20 cellular contexts compared by ENCODE assay signal in the genomic region with DNA sequence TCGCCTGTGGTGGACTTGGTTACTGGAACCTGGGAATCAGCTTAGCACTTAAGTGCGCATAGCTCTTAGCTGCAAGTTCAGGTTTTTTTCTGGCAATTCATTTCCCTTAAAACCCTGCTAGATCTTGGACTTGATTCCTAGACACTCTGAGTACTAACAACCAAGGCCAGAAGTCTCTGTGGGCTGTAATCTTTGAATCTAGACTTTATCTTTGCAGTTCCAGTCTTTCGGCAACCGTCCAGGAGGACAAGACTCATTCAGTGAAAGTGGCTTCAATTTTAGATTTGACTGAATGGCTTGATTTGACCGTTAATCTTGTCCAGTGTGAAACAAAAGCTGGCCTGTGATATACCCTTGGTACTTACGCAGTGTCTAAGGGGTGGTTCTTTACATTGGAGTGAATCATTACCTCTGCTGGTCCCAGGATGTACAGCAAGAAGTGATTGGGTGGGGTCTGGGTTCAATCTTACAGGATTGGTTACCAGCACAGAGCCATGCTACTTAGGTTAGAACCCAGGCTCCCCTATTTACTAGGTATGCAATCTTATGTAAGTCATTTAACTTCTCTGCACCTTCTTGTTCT. TPM values are rescaled to one million over a fixed set of nuclear protein-coding genes. Genes with fewer than 3 reads are reported as not detected.
A peak's percentile ranks its signal among the peaks of the same experiment; 100 is the strongest.
DNase-seq lines count a peak whose midpoint lies in the region; ATAC-seq and TF ChIP-seq lines count a peak whose summit lies in the region.
"Had no signal": no experiment of that assay in that cellular context is flagged by ENCODE, and none has a peak within 500 bp of the region (broad histone marks: within the 10 kb centered on the region; RNA-seq: fewer than 3 reads in every experiment).

No MANE protein-coding gene starts in this region.

- H3K4me1 Mint-ChIP-seq in activated T-cell treated with anti-CD3 and anti-CD28 coated beads, Interleukin-2, amount 50 U/mL, for 24 hours (ENCODE audit: low read depth): no peaks in the 10 kb centered on the region
- no peaks in the 10 kb centered on the region for H3K4me1 Mint-ChIP-seq in CD4-positive, alpha-beta memory T cell

- H3K36me3 ChIP-seq in mucosa of descending colon (ENCODE audit: low read depth): no peaks in the 10 kb centered on the region
- H3K36me3 ChIP-seq in CD4-positive, alpha-beta memory T cell (ENCODE audit: insufficient read depth, low read length): no peaks in the 10 kb centered on the region
- H3K36me3 ChIP-seq: BE2C had no signal

- peak; percentile 81 for DNase-seq in OCI-M1 (lab: John Stamatoyannopoulos, UW)
- DNase-seq in mucosa of descending colon: peak in 1 of 3 donors; percentile 15
- no peak for DNase-seq in activated effector memory CD4-positive, alpha-beta T cell treated with anti-CD3 and anti-CD28 coated beads, Interleukin-2, amount 50 U/mL, for 16 hours
- DNase-seq in activated T-cell treated with anti-CD3 and anti-CD28 coated beads, Interleukin-2, amount 50 U/mL, for 24 hours: no peak
- no peak for DNase-seq in CD4-positive, alpha-beta memory T cell
- DNase-seq: ACHN; BE2C; C1 segment of cervical spinal cord; Calu3; CD4-positive, alpha-beta T cell; DMS79 treated with DMSO at 0.1 percent for 48 hours; GF-D8; GOT3; H7 had no signal

- no peak overlapping the region for H3K27ac Mint-ChIP-seq in activated T-cell treated with anti-CD3 and anti-CD28 coated beads, Interleukin-2, amount 50 U/mL, for 24 hours
- H3K27ac Mint-ChIP-seq in CD4-positive, alpha-beta memory T cell: no peak overlapping the region
- H3K27ac Mint-ChIP-seq: CD4-positive, alpha-beta T cell; IgD-negative memory B cell had no signal

- H3K27me3 ChIP-seq in CD4-positive, alpha-beta memory T cell (ENCODE audit: insufficient read depth, low read length): no peaks in the 10 kb centered on the region
- H3K27me3 ChIP-seq: BE2C had no signal

- ATAC-seq in SK-N-SH treated with all-trans-retinoic acid at 6 μM for 48 hours (no peak), mucosa of descending colon (peak; percentile 82), HG02610 (IDR thresholded peaks at IDR 0.05; ENCODE audit: unreplicated experiment) (no peak)
- ATAC-seq: HCT116, HepG2 had no signal

- TF ChIP-seq CTCF in VCaP (conservative IDR thresholded peaks at IDR 0.05): no peak
- TF ChIP-seq CTCF in mucosa of descending colon (IDR thresholded peaks at IDR 0.05): no peak

- POLR2A ChIA-PET in CD4-positive, alpha-beta memory T cell (lab: Charles Lee; ENCODE audit: partially characterized antibody): no interaction called here

- no peaks in the 10 kb centered on the region for H3K9me3 Mint-ChIP-seq in activated T-cell treated with anti-CD3 and anti-CD28 coated beads, Interleukin-2, amount 50 U/mL, for 24 hours
- H3K9me3 Mint-ChIP-seq in CD4-positive, alpha-beta memory T cell: no peaks in the 10 kb centered on the region
- H3K9me3 Mint-ChIP-seq: CD4-positive, alpha-beta T cell; IgD-negative memory B cell had no signal

- H3K27me3 Mint-ChIP-seq in activated T-cell treated with anti-CD3 and anti-CD28 coated beads, Interleukin-2, amount 50 U/mL, for 24 hours: no peaks in the 10 kb centered on the region
- H3K27me3 Mint-ChIP-seq in CD4-positive, alpha-beta memory T cell: peaks cover 0 to 6% of the 10 kb centered on the region in 2 donors

- no peaks in the 10 kb centered on the region for H3K36me3 Mint-ChIP-seq in activated T-cell treated with anti-CD3 and anti-CD28 coated beads, Interleukin-2, amount 50 U/mL, for 24 hours (ENCODE audit: low read depth)
- H3K36me3 Mint-ChIP-seq in CD4-positive, alpha-beta memory T cell: no peaks in the 10 kb centered on the region
- H3K36me3 Mint-ChIP-seq: IgD-negative memory B cell had no signal

- no peak overlapping the region for H3K4me3 Mint-ChIP-seq in activated T-cell treated with anti-CD3 and anti-CD28 coated beads, Interleukin-2, amount 50 U/mL, for 24 hours
- H3K4me3 Mint-ChIP-seq in CD4-positive, alpha-beta memory T cell: no peak overlapping the region
- H3K4me3 Mint-ChIP-seq: CD4-positive, alpha-beta T cell; IgD-negative memory B cell had no signal

- H3K27ac ChIP-seq in VCaP: peak overlapping the region; percentile 96
- H3K27ac ChIP-seq in CD4-positive, alpha-beta memory T cell (ENCODE audit: low read depth, low read length): no peak overlapping the region

- CTCF ChIA-PET in CD4-positive, alpha-beta memory T cell (lab: Charles Lee; ENCODE audit: partially characterized antibody): interaction anchor here (1.4 kb wide), 1 partner anchor 30 kb away, joined by 3 read pairs; no protein-coding TSS in a partner anchor

- intact Hi-C loops in mucosa of descending colon (cut with DNase I, micrococcal nuclease): no loop called here
- intact Hi-C loops in CD4-positive, alpha-beta memory T cell (cut with micrococcal nuclease): no loop called here

- no peaks in the 10 kb centered on the region for H3K9me3 ChIP-seq in mucosa of descending colon
- H3K9me3 ChIP-seq in CD4-positive, alpha-beta memory T cell (ENCODE audit: control insufficient read depth in 1 of 2, low read length in 2 of 2): no peaks in the 10 kb centered on the region
- H3K9me3 ChIP-seq: BE2C had no signal

- H3K4me1 ChIP-seq in mucosa of descending colon (ENCODE audit: low read depth): peaks cover 3% of the 10 kb centered on the region
- H3K4me1 ChIP-seq in CD4-positive, alpha-beta memory T cell (ENCODE audit: insufficient read depth, low read length): no peaks in the 10 kb centered on the region
- H3K4me1 ChIP-seq: BE2C had no signal

- H3K4me3 ChIP-seq in mucosa of descending colon: no peak overlapping the region
- H3K4me3 ChIP-seq in CD4-positive, alpha-beta memory T cell (ENCODE audit: low read length in 2 of 2): no peak overlapping the region

TF ChIP-seq in SK-N-SH treated with all-trans-retinoic acid at 6 μM for 48 hours, 23 proteins besides CTCF, POLR2A, EP300 and RAD21:
- TF ChIP-seq, protein P1, sequence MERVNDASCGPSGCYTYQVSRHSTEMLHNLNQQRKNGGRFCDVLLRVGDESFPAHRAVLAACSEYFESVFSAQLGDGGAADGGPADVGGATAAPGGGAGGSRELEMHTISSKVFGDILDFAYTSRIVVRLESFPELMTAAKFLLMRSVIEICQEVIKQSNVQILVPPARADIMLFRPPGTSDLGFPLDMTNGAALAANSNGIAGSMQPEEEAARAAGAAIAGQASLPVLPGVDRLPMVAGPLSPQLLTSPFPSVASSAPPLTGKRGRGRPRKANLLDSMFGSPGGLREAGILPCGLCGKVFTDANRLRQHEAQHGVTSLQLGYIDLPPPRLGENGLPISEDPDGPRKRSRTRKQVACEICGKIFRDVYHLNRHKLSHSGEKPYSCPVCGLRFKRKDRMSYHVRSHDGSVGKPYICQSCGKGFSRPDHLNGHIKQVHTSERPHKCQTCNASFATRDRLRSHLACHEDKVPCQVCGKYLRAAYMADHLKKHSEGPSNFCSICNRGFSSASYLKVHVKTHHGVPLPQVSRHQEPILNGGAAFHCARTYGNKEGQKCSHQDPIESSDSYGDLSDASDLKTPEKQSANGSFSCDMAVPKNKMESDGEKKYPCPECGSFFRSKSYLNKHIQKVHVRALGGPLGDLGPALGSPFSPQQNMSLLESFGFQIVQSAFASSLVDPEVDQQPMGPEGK (CRISPR knock-in tag; IDR thresholded peaks at IDR 0.05; ENCODE audit: borderline replicate concordance): no peak
- peak; percentile 51; the same call in 1 of the 2 replicates for TF ChIP-seq ISL1 (CRISPR knock-in tag; IDR thresholded peaks at IDR 0.05)
- TF ChIP-seq ZNF8 (CRISPR knock-in tag; IDR thresholded peaks at IDR 0.05): no peak

RNA-seq across cellular contexts. Expression of a gene that starts 16.4 kb away (rescaled TPM):
- not detected for total RNA-seq in mucosa of descending colon
- total RNA-seq in CD4-positive, alpha-beta memory T cell: not detected
- polyA plus RNA-seq in CD4-positive, alpha-beta memory T cell: not detected
- total RNA-seq: Calu3; CD4-positive, alpha-beta T cell; HepG2 had no signal
- polyA plus RNA-seq: HepG2, IgD-negative memory B cell had no signal
